7 cellular contexts compared by ENCODE assay signal in genomic region chr3:52606373-52607085, GRCh38.
DNase-seq lines count a peak whose midpoint lies in the region; ATAC-seq, FAIRE-seq and TF ChIP-seq lines count a peak whose summit lies in the region.

No MANE protein-coding gene starts in this region.

- H3K36me3 Mint-ChIP-seq in activated CD8-positive, alpha-beta T cell treated with anti-CD3 and anti-CD28 coated beads for 36 hours (ENCODE audit: low read depth) = peaks cover 65% of the 10 kb centered on the region

- peaks cover 3% of the 10 kb centered on the region for H3K4me1 Mint-ChIP-seq in activated CD8-positive, alpha-beta T cell treated with anti-CD3 and anti-CD28 coated beads for 36 hours (ENCODE audit: low read depth)

- intact Hi-C loops in head of caudate nucleus (cut with DNase I) (loop anchor here (10.0 kb wide), 1 partner anchor 68 kb away; no protein-coding TSS in a partner anchor), posterior cingulate gyrus (cut with DNase I) (no loop called here)
- intact Hi-C loops in activated CD8-positive, alpha-beta T cell treated with anti-CD3 and anti-CD28 coated beads for 36 hours (cut with micrococcal nuclease) = no loop called here

- DNase-seq in HPDE6-E6E7 (ENCODE audit: extremely low spot score) (peak; percentile 23), RPMI8226 (peak; percentile 6), head of caudate nucleus (peak in 23 of 42 donors; percentile 6 to 70 (median 25)), small intestine (peak; percentile 51), posterior cingulate gyrus (no peak)
- DNase-seq in activated CD8-positive, alpha-beta T cell treated with anti-CD3 and anti-CD28 coated beads for 36 hours = no peak

- WGBS in small intestine, 3 donors = 33 to 68% (median 54%) methylated on average over 5 of the region's 5 CpGs

- H3K4me1 ChIP-seq in small intestine (ENCODE audit: control insufficient read depth in 2 of 2, insufficient read depth in 1 of 2, low read depth in 1 of 2, low read length in 1 of 2) = no peaks in the 10 kb centered on the region

- no peaks in the 10 kb centered on the region for H3K27me3 Mint-ChIP-seq in activated CD8-positive, alpha-beta T cell treated with anti-CD3 and anti-CD28 coated beads for 36 hours

- no peak for ATAC-seq in GM21515 (IDR thresholded peaks at IDR 0.05; ENCODE audit: unreplicated experiment)
- no peak for ATAC-seq in activated CD8-positive, alpha-beta T cell treated with anti-CD3 and anti-CD28 coated beads for 36 hours

- CTCF ChIA-PET in activated CD8-positive, alpha-beta T cell treated with anti-CD3 and anti-CD28 coated beads for 36 hours (lab: Charles Lee) = no interaction called here

- no peak overlapping the region for H3K4me3 ChIP-seq in small intestine (ENCODE audit: low read depth in 1 of 2, low read length in 2 of 2)

- FAIRE-seq in small intestine (lab: Jason Lieb, UNC) = no peak

- H3K4me3 Mint-ChIP-seq in activated CD8-positive, alpha-beta T cell treated with anti-CD3 and anti-CD28 coated beads for 36 hours = no peak overlapping the region

- no peak for TF ChIP-seq CTCF in activated CD8-positive, alpha-beta T cell treated with anti-CD3 and anti-CD28 coated beads for 36 hours (IDR thresholded peaks at IDR 0.05)

- peak overlapping the region in 1 of 2 donors; percentile 24 for H3K27ac ChIP-seq in small intestine (ENCODE audit: low read depth in 1 of 2, low read length in 1 of 2)

- no peaks in the 10 kb centered on the region for H3K27me3 ChIP-seq in small intestine (ENCODE audit: control insufficient read depth in 2 of 2, insufficient read depth in 2 of 2, low read length in 2 of 2)

- H3K9me3 Mint-ChIP-seq in activated CD8-positive, alpha-beta T cell treated with anti-CD3 and anti-CD28 coated beads for 36 hours = peaks cover 5% of the 10 kb centered on the region

- H3K9me3 ChIP-seq in small intestine (ENCODE audit: control insufficient read depth, low read depth) = no peaks in the 10 kb centered on the region

- H3K36me3 ChIP-seq in small intestine (ENCODE audit: control insufficient read depth in 2 of 2, insufficient read depth in 2 of 2, low read length in 2 of 2) = peaks cover 12 to 25% of the 10 kb centered on the region in 2 donors

- H3K27ac Mint-ChIP-seq in activated CD8-positive, alpha-beta T cell treated with anti-CD3 and anti-CD28 coated beads for 36 hours = no peak overlapping the region

- POLR2A ChIA-PET in activated CD8-positive, alpha-beta T cell treated with anti-CD3 and anti-CD28 coated beads for 36 hours (lab: Charles Lee) = no interaction called here

Comparison
In these comparisons a context has a peak if more than half of its experiments do, and no peak if none do; other contexts are left out.
1. DNase-seq: peak in HPDE6-E6E7 (single experiment), RPMI8226 (single experiment), head of caudate nucleus (23 of 42) and small intestine (single experiment); none in activated CD8-positive, alpha-beta T cell treated with anti-CD3 and anti-CD28 coated beads for 36 hours (single experiment) and posterior cingulate gyrus (0 of 10).